ENCODE assay signal across 30 cellular contexts in the genomic region with DNA sequence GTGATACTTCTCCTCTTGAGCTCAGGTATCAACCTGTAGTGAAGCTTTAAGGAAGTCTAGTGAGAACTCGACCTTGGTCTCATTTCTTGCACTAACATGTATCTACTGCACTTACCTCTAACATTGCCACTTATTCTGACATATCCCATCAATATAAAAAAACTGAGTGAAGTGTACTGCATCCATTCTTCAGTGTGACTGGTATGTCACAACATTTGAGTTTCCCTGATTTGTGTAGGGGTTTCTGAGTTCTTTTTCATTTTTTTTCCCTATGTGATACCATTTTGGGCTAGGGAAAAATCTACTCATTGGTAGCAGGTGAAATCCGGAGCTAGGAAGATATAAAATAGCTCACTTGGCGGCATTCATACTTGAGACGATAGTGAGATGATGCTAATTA.
"Had no signal": no experiment of that assay in that cellular context is flagged by ENCODE, and none has a peak within 500 bp of the region (broad histone marks: within the 10 kb centered on the region; RNA-seq: fewer than 3 reads in every experiment).

No MANE protein-coding gene starts in this region.

- H3K9me3 ChIP-seq: adrenal gland, ascending aorta, body of pancreas, breast epithelium had no signal

- DNase-seq: activated effector memory CD4-positive, alpha-beta T cell treated with anti-CD3 and anti-CD28 coated beads, Interleukin-2, amount 50 U/mL, for 16 hours; activated effector memory CD4-positive, alpha-beta T cell treated with Interleukin-2 at 50 U/mL for 16 hours; activated gamma-delta T cell; activated gamma-delta T cell treated with Interleukin-2 at 50 U/mL for 16 hours; activated naive CD4-positive, alpha-beta T cell; activated naive CD4-positive, alpha-beta T cell treated with anti-CD3 and anti-CD28 coated beads for 36 hours; activated naive CD4-positive, alpha-beta T cell treated with anti-CD3 and anti-CD28 coated beads, Interleukin-2, amount 10 ng/mL, durations not matched to agents 7 days and 5 days; activated naive CD4-positive, alpha-beta T cell treated with anti-CD3 and anti-CD28 coated beads, Interleukin-2, amount 50 U/mL, for 16 hours; activated naive CD4-positive, alpha-beta T cell treated with Interleukin-2 at 50 U/mL for 16 hours; activated naive CD8-positive, alpha-beta T cell treated with anti-CD3 and anti-CD28 coated beads for 36 hours; activated naive CD8-positive, alpha-beta T cell treated with anti-CD3 and anti-CD28 coated beads, Interleukin-2, amount 10 ng/mL, durations not matched to agents 7 days and 5 days; activated naive CD8-positive, alpha-beta T cell treated with anti-CD3 and anti-CD28 coated beads, Interleukin-2, amount 50 U/mL, for 24 hours; activated T-cell treated with anti-CD3 and anti-CD28 coated beads, Interleukin-2, amount 50 U/mL, for 1 hour; activated T-cell treated with anti-CD3 and anti-CD28 coated beads, Interleukin-2, amount 50 U/mL, for 24 hours; activated T-cell treated with anti-CD3 and anti-CD28 coated beads, Interleukin-2, amount 50 U/mL, for 4 hours; activated T-cell treated with anti-CD3 and anti-CD28 coated beads, Interleukin-2, amount 50 U/mL, for 48 hours; activated T-cell treated with anti-CD3 and anti-CD28 coated beads, Interleukin-2, amount 50 U/mL, for 72 hours; adrenal gland; amniotic stem cell; amygdala; anterior cingulate cortex; aorta; body of pancreas; brain microvascular endothelial cell; caudate nucleus; central memory CD4-positive, alpha-beta T cell; cerebellar nuclear complex had no signal

- H3K27me3 ChIP-seq: adrenal gland, ascending aorta, body of pancreas, brain microvascular endothelial cell, breast epithelium, cardiac muscle cell had no signal

- H3K4me3 ChIP-seq: adrenal gland, ascending aorta, body of pancreas, breast epithelium, cardiac muscle cell had no signal

- H3K36me3 ChIP-seq: adrenal gland, ascending aorta, brain microvascular endothelial cell, breast epithelium, cardiac muscle cell had no signal

- H3K27ac ChIP-seq: adrenal gland, ascending aorta, body of pancreas, brain microvascular endothelial cell, breast epithelium, cardiac muscle cell had no signal
